8 cellular contexts compared by ENCODE assay signal in genomic region chr1:82549851-82550250, GRCh38.
"Had no signal": no experiment of that assay in that cellular context is flagged by ENCODE, and none has a peak within 500 bp of the region (broad histone marks: within the 10 kb centered on the region; RNA-seq: fewer than 3 reads in every experiment).

No MANE protein-coding gene starts in this region.

- H3K4me1 ChIP-seq: HAP-1 had no signal

- ATAC-seq: HCT116, K562 had no signal

- H3K4me3 ChIP-seq: GM23248, HAP-1, K562 had no signal

- H3K27ac Mint-ChIP-seq: HFFc6 had no signal

- H3K4me3 Mint-ChIP-seq: HFFc6 had no signal

- H3K9ac ChIP-seq: GM23248 had no signal

- H3K36me3 ChIP-seq: HAP-1 had no signal

- H3K27ac ChIP-seq: GM23248 had no signal

- DNase-seq: GM23248, GOT3, H7, HFFc6, IMR-90 had no signal
